Comparison of ENCODE assay signal across 17 cellular contexts in genomic region chr5:1310118-1310517, GRCh38. TPM values are rescaled to one million over a fixed set of nuclear protein-coding genes. Genes with fewer than 3 reads are reported as not detected.
DNase-seq lines count a peak whose midpoint lies in the region; ATAC-seq and TF ChIP-seq lines count a peak whose summit lies in the region.
"Had no signal": no experiment of that assay in that cellular context is flagged by ENCODE, and none has a peak within 500 bp of the region (broad histone marks: within the 10 kb centered on the region; RNA-seq: fewer than 3 reads in every experiment).

No MANE protein-coding gene starts in this region.

- intact Hi-C loops in cardiac septum (cut with DNase I) (no loop called here), left ventricle myocardium inferior (cut with micrococcal nuclease) (no loop called here), lower lobe of right lung (cut with DNase I) (no loop called here), mucosa of descending colon (cut with DNase I, micrococcal nuclease) (no loop called here)

- H3K9me3 ChIP-seq in left ventricle myocardium inferior (replicated peaks) (no peaks in the 10 kb centered on the region), lower lobe of right lung (no peaks in the 10 kb centered on the region), mucosa of descending colon (peaks cover 6% of the 10 kb centered on the region)

- ATAC-seq in lower lobe of right lung: no peak
- ATAC-seq in mucosa of descending colon: no peak
- ATAC-seq: CD8-positive, alpha-beta T cell had no signal

- H3K4me3 Mint-ChIP-seq in chondrocyte (ENCODE audit: unreplicated experiment): no peak overlapping the region
- H3K4me3 Mint-ChIP-seq: CD8-positive, alpha-beta T cell had no signal

- TF ChIP-seq CTCF in left ventricle myocardium inferior (IDR thresholded peaks at IDR 0.05; ENCODE audit: borderline replicate concordance) (no peak), chondrocyte (IDR thresholded peaks at IDR 0.05) (no peak), lower lobe of right lung (IDR thresholded peaks at IDR 0.05) (no peak), mucosa of descending colon (IDR thresholded peaks at IDR 0.05) (no peak)

- peaks cover 12% of the 10 kb centered on the region for H3K9me3 Mint-ChIP-seq in chondrocyte (ENCODE audit: low read depth)

- H3K27me3 ChIP-seq in left ventricle myocardium inferior (ENCODE audit: low read depth) (peaks cover 35% of the 10 kb centered on the region), lower lobe of right lung (ENCODE audit: low read depth) (no peaks in the 10 kb centered on the region)

- no peaks in the 10 kb centered on the region for H3K36me3 ChIP-seq in left ventricle myocardium inferior
- no peaks in the 10 kb centered on the region for H3K36me3 ChIP-seq in lower lobe of right lung
- H3K36me3 ChIP-seq in mucosa of descending colon (ENCODE audit: low read depth): no peaks in the 10 kb centered on the region

- H3K4me1 ChIP-seq in left ventricle myocardium inferior (no peaks in the 10 kb centered on the region), lower lobe of right lung (peaks cover 18% of the 10 kb centered on the region), mucosa of descending colon (ENCODE audit: low read depth) (peaks cover 17% of the 10 kb centered on the region)

- peaks cover 4% of the 10 kb centered on the region for H3K36me3 Mint-ChIP-seq in chondrocyte (ENCODE audit: low read depth)
- H3K36me3 Mint-ChIP-seq: CD8-positive, alpha-beta T cell had no signal

- no peaks in the 10 kb centered on the region for H3K4me1 Mint-ChIP-seq in chondrocyte (ENCODE audit: low read depth)

- H3K27ac Mint-ChIP-seq in chondrocyte (ENCODE audit: unreplicated experiment): no peak overlapping the region
- H3K27ac Mint-ChIP-seq: CD8-positive, alpha-beta T cell had no signal

- no peak overlapping the region for H3K27ac ChIP-seq in left ventricle myocardium inferior (replicated peaks)
- no peak overlapping the region for H3K27ac ChIP-seq in lower lobe of right lung
- H3K27ac ChIP-seq: BLaER1 treated with 17β-estradiol and CSF1 and Interleukin-3, amounts not matched to agents 10 nM and 100 nM; HL-60 had no signal

- peaks cover 18% of the 10 kb centered on the region for H3K27me3 Mint-ChIP-seq in chondrocyte (ENCODE audit: low read depth)

- H3K4me3 ChIP-seq in left ventricle myocardium inferior: no peak overlapping the region
- no peak overlapping the region for H3K4me3 ChIP-seq in lower lobe of right lung
- no peak overlapping the region for H3K4me3 ChIP-seq in mucosa of descending colon

- peak; percentile 66 for DNase-seq in cardiac septum (ENCODE audit: low spot score)
- DNase-seq in left ventricle myocardium inferior: no peak
- DNase-seq in chondrocyte (ENCODE audit: low spot score): peak; percentile 21
- peak; percentile 18 for DNase-seq in lower lobe of right lung
- no peak for DNase-seq in T1000 (lab: John Stamatoyannopoulos, UW)
- no peak for DNase-seq in mucosa of descending colon
- DNase-seq in NCI-H2196 treated with DMSO at 0.1 percent for 48 hours (lab: John Stamatoyannopoulos, UW; ENCODE audit: unreplicated experiment): no peak
- DNase-seq: Calu3, DMS53, Karpas-422, NCI-H1417 treated with DMSO at 0.1 percent for 48 hours, NCI-H187 treated with DMSO at 0.1 percent for 48 hours, NCI-H226, NCI-H524 treated with DMSO at 0.1 percent for 48 hours had no signal

RNA-seq across cellular contexts. Expression of gene TERT, which starts 15.2 kb away (rescaled TPM):
- not detected for total RNA-seq in cardiac septum
- total RNA-seq in left ventricle myocardium inferior: not detected
- not detected in 3 replicates for total RNA-seq in chondrocyte
- total RNA-seq in lower lobe of right lung: not detected
- total RNA-seq in mucosa of descending colon: 1 to 10 TPM; 2.1 to 5.0 (median 2.8) TPM

RNA-seq across cellular contexts. Expression of gene CLPTM1L, which starts 34.8 kb away (rescaled TPM):
- 42.6 TPM for total RNA-seq in cardiac septum
- 34.2 TPM for total RNA-seq in left ventricle myocardium inferior
- 75.8 to 108 TPM (median 81.6 TPM) in 3 replicates for total RNA-seq in chondrocyte
- total RNA-seq in lower lobe of right lung: 135 TPM
- 100 to 1,000 TPM in 1 of 3 donors, 10 to 100 TPM in 2; 86.6 to 101 (median 97.6) TPM for total RNA-seq in mucosa of descending colon

Comparison
In these comparisons a context has a peak if more than half of its experiments do, and no peak if none do; other contexts are left out.
1. DNase-seq: peak in cardiac septum (single experiment), chondrocyte (single experiment) and lower lobe of right lung (single experiment); none in left ventricle myocardium inferior (single experiment), T1000 (single experiment), mucosa of descending colon (0 of 3) and NCI-H2196 treated with DMSO at 0.1 percent for 48 hours (single experiment).